Comparison of ENCODE assay signal across 8 cellular contexts in the genomic region with DNA sequence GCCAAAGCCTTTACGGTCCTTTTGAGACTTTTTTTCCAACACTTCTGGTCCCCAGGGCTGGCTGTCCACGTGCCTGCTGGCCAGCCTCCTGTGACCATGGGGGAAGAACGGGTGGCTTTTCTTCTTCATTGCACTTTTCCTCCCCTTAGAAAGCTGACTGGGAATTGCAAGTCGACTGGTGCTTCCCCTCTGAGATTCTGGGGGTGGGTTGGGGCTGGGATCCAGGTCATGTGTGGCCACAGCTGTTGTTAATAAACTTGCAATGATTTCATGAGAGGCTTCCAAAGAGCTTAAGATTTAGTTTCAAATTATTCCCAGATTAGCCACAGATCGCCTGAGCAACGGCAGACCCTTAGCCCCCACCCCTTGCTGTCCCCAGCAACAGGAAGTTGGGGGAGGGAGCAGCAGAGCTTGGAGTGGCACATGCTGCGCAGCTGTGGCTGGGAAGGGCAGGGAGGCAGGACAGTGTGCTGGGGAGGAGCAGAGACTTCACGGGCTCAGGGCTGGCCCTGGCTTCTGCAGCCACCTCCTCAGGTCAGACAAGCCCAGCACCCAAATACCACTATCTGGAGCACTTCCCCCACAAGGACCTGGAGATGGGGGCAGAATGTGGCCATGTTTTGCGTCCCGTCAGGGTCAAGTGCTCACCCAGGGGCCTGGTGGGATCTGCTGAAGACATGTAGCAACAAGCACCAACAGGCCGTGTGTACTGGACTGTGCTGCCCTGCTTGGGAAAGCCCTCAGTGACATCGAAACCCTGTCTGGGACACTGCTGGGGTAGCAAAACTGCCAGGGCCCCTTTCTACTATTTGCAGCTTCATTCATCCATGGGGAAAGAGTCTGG. TPM values are rescaled to one million over a fixed set of nuclear protein-coding genes. Genes with fewer than 3 reads are reported as not detected.
A peak's percentile ranks its signal among the peaks of the same experiment; 100 is the strongest.
DNase-seq lines count a peak whose midpoint lies in the region; ATAC-seq, FAIRE-seq and TF ChIP-seq lines count a peak whose summit lies in the region.

No MANE protein-coding gene starts in this region.

- H3K9me3 Mint-ChIP-seq in naive B cell = no peaks in the 10 kb centered on the region

- BruUV-seq in endothelial cell of umbilical vein (replicated peaks; lab: Mats Ljungman, UMichigan) = no TSS peak

- H3K27ac Mint-ChIP-seq in naive B cell = peak overlapping the region in 4 of 6 donors; percentile 34 to 76 (median 62)

- no peaks in the 10 kb centered on the region for H4K20me1 ChIP-seq in endothelial cell of umbilical vein (replicated peaks; ENCODE audit: control insufficient read depth, extremely low read depth, insufficient read depth, low read length)

- POLR2A ChIA-PET in endothelial cell of umbilical vein (lab: Charles Lee) = interaction anchor here (1.3 kb wide), 1 partner anchor 28 kb away, joined by 3 read pairs; no protein-coding TSS in a partner anchor

- H3K27me3 Mint-ChIP-seq in naive B cell = no peaks in the 10 kb centered on the region

- no peak overlapping the region for H3K4me3 ChIP-seq in endothelial cell of umbilical vein (replicated peaks in 1 of 3; ENCODE audit: insufficient read depth in 1 of 3, low read depth in 1 of 3, low read length in 3 of 3)

- H3K79me2 ChIP-seq in endothelial cell of umbilical vein (ENCODE audit: control insufficient read depth, insufficient read depth, low read length) = no peaks in the 10 kb centered on the region

- H3K9me3 ChIP-seq in endothelial cell of umbilical vein (replicated peaks; ENCODE audit: control insufficient read depth, insufficient read depth, low read length) = no peaks in the 10 kb centered on the region

- no peaks in the 10 kb centered on the region for H3K36me3 ChIP-seq in endothelial cell of umbilical vein (ENCODE audit: control insufficient read depth in 2 of 2, extremely low read depth in 1 of 2, insufficient read depth in 2 of 2, low read length in 2 of 2)

- FAIRE-seq in endothelial cell of umbilical vein (lab: Jason Lieb, UNC) = no peak

- no peaks in the 10 kb centered on the region for H3K9me1 ChIP-seq in endothelial cell of umbilical vein (replicated peaks; ENCODE audit: control insufficient read depth, extremely low read depth, insufficient read depth, low read length)

- no peak overlapping the region for H3K4me3 Mint-ChIP-seq in naive B cell

- in situ Hi-C loops in GM13977 (cut with MboI; ENCODE audit: low pct_unique_long_range_greater_than_20kb, low sequenced_read_pairs, unreplicated experiment) = no loop called here

- H3K9ac ChIP-seq in endothelial cell of umbilical vein (replicated peaks; ENCODE audit: extremely low read depth, insufficient read depth, low read length) = no peak overlapping the region

- intact Hi-C loops in endothelial cell of umbilical vein (cut with micrococcal nuclease) = no loop called here

- ATAC-seq in naive B cell (ENCODE audit: low read depth in 2 of 2) = peak in 1 of 2 donors; percentile 36

- no peak for TF ChIP-seq CTCF in endothelial cell of umbilical vein (IDR thresholded peaks at IDR 0.05; ENCODE audit: extremely low read depth in 1 of 2, insufficient read depth in 1 of 2, low read depth in 1 of 2, low read length in 2 of 2)
- TF ChIP-seq CTCF in GM13977 (IDR thresholded peaks at IDR 0.05; ENCODE audit: extremely low read depth, insufficient read depth, missing control alignments) = no peak

- H3K4me1 Mint-ChIP-seq in naive B cell = peaks cover 18 to 35% (median 35%) of the 10 kb centered on the region in 3 donors

- H3K27ac ChIP-seq in endothelial cell of umbilical vein (ENCODE audit: insufficient read depth, low read depth, low read length) = no peak overlapping the region

- no peak overlapping the region for H3K4me2 ChIP-seq in endothelial cell of umbilical vein (ENCODE audit: insufficient read depth, low read length)

- no peaks in the 10 kb centered on the region for H3K27me3 ChIP-seq in endothelial cell of umbilical vein (ENCODE audit: control insufficient read depth in 2 of 2, insufficient read depth in 2 of 2, low read length in 2 of 2)

- H3K4me1 ChIP-seq in endothelial cell of umbilical vein (ENCODE audit: control insufficient read depth, extremely low read depth, insufficient read depth, low read length) = peaks cover 49% of the 10 kb centered on the region

- peak; percentile 73 for DNase-seq in AG08396 (ENCODE audit: low spot score)
- peak; percentile 58 for DNase-seq in NCI-H2227 (lab: John Stamatoyannopoulos, UW; ENCODE audit: unreplicated experiment)
- peak; percentile 50 for DNase-seq in endothelial cell of umbilical vein (ENCODE audit: low read depth, low spot score)
- DNase-seq in naive B cell = no peak
- DNase-seq in GM13977 (ENCODE audit: low spot score) = no peak
- no peak for DNase-seq in stimulated activated CD4-positive, alpha-beta T cell treated with anti-CD3 and anti-CD28 coated beads, Interleukin-4, amount 100 ng/mL, for 4 hours
- DNase-seq in GM19240 (ENCODE audit: insufficient read length, low spot score) = no peak
- no peak for DNase-seq in NCI-H226

- dilution Hi-C loops in endothelial cell of umbilical vein (cut with MboI; ENCODE audit: extremely low pct_ligation_motif_present, low sequenced_read_pairs) = no loop called here

- peaks cover 0 to 11% of the 10 kb centered on the region in 2 donors for H3K36me3 Mint-ChIP-seq in naive B cell

- H2AFZ ChIP-seq in endothelial cell of umbilical vein (ENCODE audit: low read depth, low read length) = no peak overlapping the region

- CTCF ChIA-PET in endothelial cell of umbilical vein (lab: Charles Lee) = interaction anchor here (0.9 to 1.8 kb wide), 8 partner anchors 9 to 140 kb away, joined by 3 to 10 read pairs (median 4); no protein-coding TSS in a partner anchor

- TF ChIP-seq POLR2A in endothelial cell of umbilical vein (IDR thresholded peaks at IDR 0.05; ENCODE audit: low read depth, low read length) = no peak

TF ChIP-seq in endothelial cell of umbilical vein, 7 proteins besides CTCF, POLR2A, EP300 and RAD21:
- TF ChIP-seq MYC (IDR thresholded peaks at IDR 0.05; ENCODE audit: low read depth, low read length) = peak; percentile 31
- TF ChIP-seq EZH2 (IDR thresholded peaks at IDR 0.05; ENCODE audit: borderline replicate concordance, low read depth, low read length, severe bottlenecking) = no peak
TF ChIP-seq in endothelial cell of umbilical vein: peak in this region for 1.

RNA-seq across cellular contexts. Expression of a gene that starts 41.7 kb away (rescaled TPM):
- total RNA-seq in endothelial cell of umbilical vein = 456 and 487 TPM in 2 replicates
- polyA plus RNA-seq in endothelial cell of umbilical vein = 339 and 407 TPM in 2 replicates
- 155 and 249 TPM in 2 replicates for polyA plus RNA-seq in endothelial cell of umbilical vein (2011; cell fraction: cytosol; rRNA removed)
- polyA plus RNA-seq in endothelial cell of umbilical vein (2011; cell fraction: nucleus; rRNA removed) = 105 and 109 TPM in 2 replicates
- 157 and 195 TPM in 2 replicates for polyA plus RNA-seq in endothelial cell of umbilical vein (2012)
- 156 and 210 TPM in 2 replicates for polyA minus RNA-seq in endothelial cell of umbilical vein
- polyA minus RNA-seq in endothelial cell of umbilical vein (2011; cell fraction: cytosol; rRNA and poly(A)+ RNA removed) = 151 TPM
- 48.7 and 105 TPM in 2 replicates for polyA minus RNA-seq in endothelial cell of umbilical vein (2011; cell fraction: nucleus; rRNA and poly(A)+ RNA removed)
- polyA plus RNA-seq in naive B cell (ENCODE audit: low read depth in 6 of 6) = under 1 TPM in 5 of 6 donors, not detected in 1; 0.08 to 0.46 (median 0.13) TPM

Comparison
In these comparisons a context has a peak if more than half of its experiments do, and no peak if none do; other contexts are left out.
1. DNase-seq: peak in AG08396 (single experiment), NCI-H2227 (single experiment) and endothelial cell of umbilical vein (single experiment); none in naive B cell (single experiment), GM13977 (single experiment), stimulated activated CD4-positive, alpha-beta T cell treated with anti-CD3 and anti-CD28 coated beads, Interleukin-4, amount 100 ng/mL, for 4 hours (0 of 2), GM19240 (single experiment) and NCI-H226 (single experiment).
2. RNA of a gene that starts 41.7 kb away (polyA plus RNA-seq): 105 to 407 TPM in endothelial cell of umbilical vein; 0.08 to 0.46 TPM in naive B cell; every median in the first group is over 10 times any median in the second.